Comparison of ENCODE assay signal across 34 cellular contexts in the genomic region with DNA sequence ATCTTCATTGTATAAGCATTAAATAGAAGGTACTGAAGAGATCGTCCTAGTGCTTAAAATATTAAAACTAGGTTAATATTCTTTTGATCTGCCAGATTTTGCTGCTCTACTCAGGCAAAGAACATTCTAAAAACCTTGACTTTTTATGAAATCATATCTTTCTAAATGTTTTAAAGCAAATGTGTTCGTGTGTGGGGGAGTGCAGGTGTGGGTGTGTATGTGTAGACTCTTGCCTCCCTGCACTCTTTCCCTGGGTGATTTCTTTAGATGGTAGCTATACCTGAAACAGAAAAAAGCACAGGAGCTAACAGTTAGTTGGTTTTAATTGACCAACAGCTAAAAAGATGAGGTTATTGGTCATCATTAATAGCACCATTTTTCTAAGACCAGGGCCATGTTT.
"Had no signal": no experiment of that assay in that cellular context is flagged by ENCODE, and none has a peak within 500 bp of the region (broad histone marks: within the 10 kb centered on the region; RNA-seq: fewer than 3 reads in every experiment).

No MANE protein-coding gene starts in this region.

- DNase-seq: Karpas-422, Kasumi-1, MG63, MM.1S, MV-4-11, NCI-H1048, NCI-H1092, NCI-H1092 treated with DMSO at 0.1 percent for 48 hours, NCI-H1105, NCI-H1105 treated with DMSO at 0.1 percent for 48 hours, NCI-H1417, NCI-H1417 treated with DMSO at 0.1 percent for 48 hours, NCI-H1436, NCI-H1436 treated with DMSO at 0.1 percent for 48 hours, NCI-H146, NCI-H1694, NCI-H1694 treated with DMSO at 0.1 percent for 48 hours, NCI-H187, NCI-H187 treated with DMSO at 0.1 percent for 48 hours, NCI-H1930, NCI-H2029, NCI-H2029 treated with DMSO at 0.1 percent for 48 hours, NCI-H2081, NCI-H2081 treated with DMSO at 0.1 percent for 48 hours, NCI-H2107, NCI-H2171, NCI-H2171 treated with DMSO at 0.1 percent for 48 hours, NCI-H2227 treated with DMSO at 0.1 percent for 48 hours, NCI-H226, NCI-H345, NCI-H446, NCI-H446 treated with DMSO at 0.1 percent for 48 hours, NCI-H510A, NCI-H510A treated with DMSO at 0.1 percent for 48 hours had no signal
